In genomic region chr9:89891221-89892052, GRCh38 we compare ENCODE assay signal across 12 cellular contexts.
DNase-seq lines count a peak whose midpoint lies in the region; ATAC-seq and TF ChIP-seq lines count a peak whose summit lies in the region.
"Had no signal": no experiment of that assay in that cellular context is flagged by ENCODE, and none has a peak within 500 bp of the region (broad histone marks: within the 10 kb centered on the region; RNA-seq: fewer than 3 reads in every experiment).

No MANE protein-coding gene starts in this region.

- ATAC-seq in lung (ENCODE audit: insufficient read depth, low FRiP score) (peak; percentile 39), HG03520 (IDR thresholded peaks at IDR 0.05; ENCODE audit: unreplicated experiment) (no peak), GM21723 (IDR thresholded peaks at IDR 0.05; ENCODE audit: unreplicated experiment) (no peak)

- no peak overlapping the region for H3K4me3 ChIP-seq in fibroblast of mammary gland (ENCODE audit: control insufficient read depth, low read depth, low read length)
- H3K4me3 ChIP-seq in lung, result no peak overlapping the region
- no peak overlapping the region for H3K4me3 ChIP-seq in sigmoid colon
- no peak overlapping the region for H3K4me3 ChIP-seq in foreskin fibroblast (ENCODE audit: low read depth in 1 of 2, low read length in 2 of 2)

- H3K36me3 ChIP-seq in lung (ENCODE audit: control insufficient read depth in 2 of 2, insufficient read depth in 2 of 2, low read length in 2 of 2) (no peaks in the 10 kb centered on the region), sigmoid colon (no peaks in the 10 kb centered on the region)

- H3K27ac ChIP-seq in lung (ENCODE audit: low read depth in 1 of 2, low read length in 1 of 2), result peak overlapping the region; percentile 29 to 71
- peak overlapping the region; percentile 81 to 86 (median 82) for H3K27ac ChIP-seq in sigmoid colon

- H3K4me1 ChIP-seq in lung (ENCODE audit: control insufficient read depth in 2 of 2, insufficient read depth in 2 of 2, low read length in 2 of 2), result peaks cover 9 to 10% of the 10 kb centered on the region in 2 donors
- H3K4me1 ChIP-seq in sigmoid colon, result peaks cover 0 to 38% (median 31%) of the 10 kb centered on the region in 4 donors

- WGBS in lung, 2 donors, result 74 to 82% methylated on average over 9 of the region's 9 CpGs
- WGBS in sigmoid colon, 2 donors, result 80 to 82% methylated on average over 9 of the region's 9 CpGs

- no peak for TF ChIP-seq POLR2A in sigmoid colon (IDR thresholded peaks at IDR 0.05)

- H3K9me3 ChIP-seq in lung (ENCODE audit: control insufficient read depth in 2 of 2, insufficient read depth in 1 of 2, low read length in 1 of 2) (no peaks in the 10 kb centered on the region), sigmoid colon (no peaks in the 10 kb centered on the region)

- no peak for TF ChIP-seq CTCF in fibroblast of mammary gland (conservative IDR thresholded peaks at IDR 0.05; ENCODE audit: control insufficient read depth, insufficient read depth, low read depth, low read length)
- no peak for TF ChIP-seq CTCF in lung (IDR thresholded peaks at IDR 0.05; ENCODE audit: control extremely low read depth, extremely low read depth)
- no peak for TF ChIP-seq CTCF in sigmoid colon (IDR thresholded peaks at IDR 0.05)
- TF ChIP-seq CTCF in foreskin fibroblast (IDR thresholded peaks at IDR 0.05; ENCODE audit: low read depth, low read length), result no peak

- intact Hi-C loops in sigmoid colon (cut with DNase I), result loop anchor here (1.0 to 10.0 kb wide), 6 partner anchors 55 to 289 kb away; no protein-coding TSS in a partner anchor

- H3K27me3 ChIP-seq in lung (ENCODE audit: control insufficient read depth, insufficient read depth), result no peaks in the 10 kb centered on the region
- H3K27me3 ChIP-seq in sigmoid colon, result no peaks in the 10 kb centered on the region

- TF ChIP-seq EP300 in sigmoid colon (IDR thresholded peaks at IDR 0.05), result peak in 3 of 4 donors; percentile 88 to 92 (median 90)

- DNase-seq in G401 (ENCODE audit: low spot score) (peak; percentile 26), fibroblast of mammary gland (ENCODE audit: low read depth) (peak; percentile 25), lung (ENCODE audit: low spot score) (no peak), sigmoid colon (peak; percentile 95), foreskin fibroblast (no peak), T1000 (lab: John Stamatoyannopoulos, UW) (no peak)
- DNase-seq: activated CD4-positive, alpha-beta memory T cell treated with anti-CD3 and anti-CD28 coated beads for 36 hours; activated naive CD4-positive, alpha-beta T cell treated with anti-CD3 and anti-CD28 coated beads for 36 hours; dermis blood vessel endothelial cell; NCI-H187 had no signal

- in situ Hi-C loops in G401 (cut with HindIII; ENCODE audit: low sequenced_read_pairs), result no loop called here

Comparison
In these comparisons a context has a peak if more than half of its experiments do, and no peak if none do; other contexts are left out.
1. DNase-seq: peak in G401 (single experiment), fibroblast of mammary gland (single experiment) and sigmoid colon (single experiment); none in lung (single experiment), foreskin fibroblast (0 of 2) and T1000 (single experiment).